Comparison of ENCODE assay signal across 9 cellular contexts in genomic region chr4:186844059-186844681, GRCh38.
DNase-seq lines count a peak whose midpoint lies in the region; TF ChIP-seq lines count a peak whose summit lies in the region.
"Had no signal": no experiment of that assay in that cellular context is flagged by ENCODE, and none has a peak within 500 bp of the region (broad histone marks: within the 10 kb centered on the region; RNA-seq: fewer than 3 reads in every experiment).

No MANE protein-coding gene starts in this region.

- H3K9me3 ChIP-seq in left ventricle myocardium inferior (replicated peaks) (no peaks in the 10 kb centered on the region), skeletal muscle satellite cell (replicated peaks; ENCODE audit: low read length) (no peaks in the 10 kb centered on the region)

- intact Hi-C loops in left ventricle myocardium inferior (cut with micrococcal nuclease): no loop called here

- H3K27me3 ChIP-seq in left ventricle myocardium inferior (ENCODE audit: low read depth): no peaks in the 10 kb centered on the region
- no peaks in the 10 kb centered on the region for H3K27me3 ChIP-seq in skeletal muscle satellite cell (ENCODE audit: control insufficient read depth, insufficient read depth, low read length)

- H3K27ac ChIP-seq in left ventricle myocardium inferior (replicated peaks): peak overlapping the region; percentile 59
- H3K27ac ChIP-seq: WERI-Rb-1 had no signal

- no peak for TF ChIP-seq CTCF in left ventricle myocardium inferior (IDR thresholded peaks at IDR 0.05; ENCODE audit: borderline replicate concordance)

- H3K4me3 ChIP-seq in left ventricle myocardium inferior (peak overlapping the region; percentile 46), skeletal muscle satellite cell (ENCODE audit: low read length) (peak overlapping the region; percentile 50)

- peak overlapping the region; percentile 81 for H3K9ac ChIP-seq in skeletal muscle satellite cell (ENCODE audit: low read depth, low read length)

- peak overlapping the region; percentile 76 for H3K4me2 ChIP-seq in skeletal muscle satellite cell (ENCODE audit: low read length)

- no peaks in the 10 kb centered on the region for H3K36me3 ChIP-seq in left ventricle myocardium inferior
- H3K36me3 ChIP-seq in skeletal muscle satellite cell (ENCODE audit: insufficient read depth, low read length): no peaks in the 10 kb centered on the region
- H3K36me3 ChIP-seq: WERI-Rb-1 had no signal

- H3K4me1 ChIP-seq in left ventricle myocardium inferior (peaks cover 18% of the 10 kb centered on the region), skeletal muscle satellite cell (ENCODE audit: control insufficient read depth, insufficient read depth, low read length) (peaks cover 49% of the 10 kb centered on the region)

- peak; percentile 44 for DNase-seq in H4 (ENCODE audit: low spot score)
- DNase-seq in amniotic epithelial cell (ENCODE audit: low read depth): peak; percentile 61
- DNase-seq in left ventricle myocardium inferior: peak; percentile 19
- DNase-seq in NCI-H2029 (lab: John Stamatoyannopoulos, UW): no peak
- no peak for DNase-seq in NCI-H1105 (lab: John Stamatoyannopoulos, UW)
- DNase-seq in NAMALWA (ENCODE audit: low spot score): no peak
- no peak for DNase-seq in HuH-7.5 (ENCODE audit: low spot score)
- DNase-seq: WERI-Rb-1 had no signal

Comparison
In these comparisons a context has a peak if more than half of its experiments do, and no peak if none do; other contexts are left out.
1. DNase-seq: peak in H4 (single experiment), amniotic epithelial cell (single experiment) and left ventricle myocardium inferior (single experiment); none in NCI-H2029 (single experiment), NCI-H1105 (single experiment), NAMALWA (single experiment) and HuH-7.5 (single experiment).